ENCODE assay signal across 1 cellular context in the genomic region with DNA sequence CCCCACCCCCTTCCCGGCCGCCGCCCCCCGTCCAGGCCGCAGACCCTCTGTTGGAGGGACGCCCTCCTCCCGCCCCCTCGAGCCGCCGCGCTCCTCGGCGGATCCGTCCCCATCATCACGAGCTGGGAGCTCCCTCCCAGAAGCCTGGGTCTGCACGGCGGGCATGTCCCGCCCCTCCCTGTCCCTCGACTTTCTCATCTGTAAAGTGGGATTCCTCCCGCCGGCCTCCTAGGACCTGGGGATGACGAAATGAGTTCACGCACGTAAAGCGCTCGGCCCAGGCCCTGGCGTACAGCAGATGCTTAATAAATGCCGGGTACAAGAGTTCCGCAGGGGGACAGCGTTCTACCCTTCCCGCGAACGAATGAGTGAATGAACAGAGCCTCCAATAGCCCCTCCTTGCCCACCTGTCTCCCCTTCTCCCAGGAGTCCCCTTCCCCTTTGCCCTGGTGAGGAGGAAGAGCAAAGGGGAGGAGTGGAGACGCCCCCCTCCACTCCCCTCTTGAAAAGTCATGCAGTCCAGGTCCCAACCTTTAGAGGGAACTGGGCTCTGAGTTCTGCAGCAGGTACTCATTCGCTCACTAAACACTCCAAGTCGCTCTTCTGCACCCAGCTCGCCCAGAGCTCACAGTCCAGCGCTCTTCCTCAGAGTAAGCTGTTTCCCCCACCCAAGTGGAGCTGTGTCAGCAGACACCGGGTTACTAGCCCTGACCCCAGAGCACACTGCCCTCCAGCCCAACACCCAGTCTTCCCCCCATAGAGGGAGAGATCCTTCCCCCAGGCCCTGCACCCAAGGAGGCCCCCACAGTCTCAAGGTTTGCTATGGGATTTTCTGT.
TF ChIP-seq lines count a peak whose summit lies in the region.

No MANE protein-coding gene starts in this region.

TF ChIP-seq in SK-N-SH treated with all-trans-retinoic acid at 6 μM for 48 hours, 23 proteins besides CTCF, POLR2A, EP300 and RAD21 (continued from another document):
- TF ChIP-seq, protein P1, sequence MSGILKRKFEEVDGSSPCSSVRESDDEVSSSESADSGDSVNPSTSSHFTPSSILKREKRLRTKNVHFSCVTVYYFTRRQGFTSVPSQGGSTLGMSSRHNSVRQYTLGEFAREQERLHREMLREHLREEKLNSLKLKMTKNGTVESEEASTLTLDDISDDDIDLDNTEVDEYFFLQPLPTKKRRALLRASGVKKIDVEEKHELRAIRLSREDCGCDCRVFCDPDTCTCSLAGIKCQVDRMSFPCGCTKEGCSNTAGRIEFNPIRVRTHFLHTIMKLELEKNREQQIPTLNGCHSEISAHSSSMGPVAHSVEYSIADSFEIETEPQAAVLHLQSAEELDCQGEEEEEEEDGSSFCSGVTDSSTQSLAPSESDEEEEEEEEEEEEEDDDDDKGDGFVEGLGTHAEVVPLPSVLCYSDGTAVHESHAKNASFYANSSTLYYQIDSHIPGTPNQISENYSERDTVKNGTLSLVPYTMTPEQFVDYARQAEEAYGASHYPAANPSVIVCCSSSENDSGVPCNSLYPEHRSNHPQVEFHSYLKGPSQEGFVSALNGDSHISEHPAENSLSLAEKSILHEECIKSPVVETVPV (CRISPR knock-in tag; IDR thresholded peaks at IDR 0.05): no peak
TF ChIP-seq in SK-N-SH treated with all-trans-retinoic acid at 6 μM for 48 hours: peak in this region for 0.
